In genomic region chr12:3803865-3804472, GRCh38 we compare ENCODE assay signal across 8 cellular contexts. TPM values are rescaled to one million over a fixed set of nuclear protein-coding genes. Genes with fewer than 3 reads are reported as not detected.
DNase-seq lines count a peak whose midpoint lies in the region; ATAC-seq and TF ChIP-seq lines count a peak whose summit lies in the region.

No MANE protein-coding gene starts in this region.

- H3K36me3 ChIP-seq in hepatocyte (replicated peaks; ENCODE audit: insufficient read depth, low read depth) (no peaks in the 10 kb centered on the region), gastrocnemius medialis (no peaks in the 10 kb centered on the region)

- H3K9me3 ChIP-seq in hepatocyte (ENCODE audit: low read depth): no peaks in the 10 kb centered on the region
- H3K9me3 ChIP-seq in gastrocnemius medialis: no peaks in the 10 kb centered on the region

- H3K4me1 ChIP-seq in hepatocyte (ENCODE audit: insufficient read depth) (no peaks in the 10 kb centered on the region), gastrocnemius medialis (no peaks in the 10 kb centered on the region)

- H3K4me3 ChIP-seq in hepatocyte (no peak overlapping the region), gastrocnemius medialis (no peak overlapping the region)

- intact Hi-C loops in gastrocnemius medialis (cut with DNase I; ENCODE audit: low total_unique reads): loop anchor here (1.0 to 10.0 kb wide), 4 partner anchors 149 to 504 kb away; no protein-coding TSS in a partner anchor

- TF ChIP-seq POLR2A in gastrocnemius medialis (IDR thresholded peaks at IDR 0.05): no peak

- H3K27ac ChIP-seq in hepatocyte: no peak overlapping the region
- H3K27ac ChIP-seq in gastrocnemius medialis: no peak overlapping the region

- no peaks in the 10 kb centered on the region for H3K9me3 Mint-ChIP-seq in T-helper 2 cell treated with Interferon-gamma antibody and Interleukin-4, amounts not matched to agents 5 μg/mL and 100 μg/mL, for 36 hours

- no peaks in the 10 kb centered on the region for H3K9me2 ChIP-seq in hepatocyte (replicated peaks; ENCODE audit: insufficient read depth)

- peak; percentile 67 for DNase-seq in activated gamma-delta T cell treated with Interleukin-2 at 50 U/mL for 16 hours
- no peak for DNase-seq in activated gamma-delta T cell (lab: John Stamatoyannopoulos, UW)
- peak; percentile 18 to 46 for DNase-seq in NCI-H187 (lab: John Stamatoyannopoulos, UW)
- DNase-seq in T-helper 2 cell treated with Interferon-gamma antibody and Interleukin-4, amounts not matched to agents 5 μg/mL and 100 μg/mL, for 36 hours (ENCODE audit: low spot score): peak; percentile 51
- DNase-seq in amygdala (lab: John Stamatoyannopoulos, UW): peak in 47 of 56 donors; percentile 0 to 79 (median 29)
- peak; percentile 79 for DNase-seq in hepatocyte (ENCODE audit: low spot score)
- peak; percentile 26 to 59 for DNase-seq in gastrocnemius medialis

- ATAC-seq in gastrocnemius medialis (peak; percentile 73 to 86), HG02970 (IDR thresholded peaks at IDR 0.05; ENCODE audit: low FRiP score, unreplicated experiment) (no peak)

- H3K4me1 Mint-ChIP-seq in T-helper 2 cell treated with Interferon-gamma antibody and Interleukin-4, amounts not matched to agents 5 μg/mL and 100 μg/mL, for 36 hours (ENCODE audit: low read depth): peaks cover 4% of the 10 kb centered on the region

- H3K27me3 ChIP-seq in hepatocyte (no peaks in the 10 kb centered on the region), gastrocnemius medialis (no peaks in the 10 kb centered on the region)

- in situ Hi-C loops in gastrocnemius medialis (cut with MboI; ENCODE audit: low sequenced_read_pairs in 4 of 4): loop anchor here (5.0 to 10.0 kb wide), 2 partner anchors 507 to 509 kb away; no protein-coding TSS in a partner anchor

- H2AFZ ChIP-seq in hepatocyte: no peak overlapping the region

- peaks cover 8% of the 10 kb centered on the region for H3K36me3 Mint-ChIP-seq in T-helper 2 cell treated with Interferon-gamma antibody and Interleukin-4, amounts not matched to agents 5 μg/mL and 100 μg/mL, for 36 hours (ENCODE audit: low read depth)

- no peaks in the 10 kb centered on the region for H3K79me2 ChIP-seq in hepatocyte

- H3K4me2 ChIP-seq in hepatocyte: no peak overlapping the region

- no peaks in the 10 kb centered on the region for H3K27me3 Mint-ChIP-seq in T-helper 2 cell treated with Interferon-gamma antibody and Interleukin-4, amounts not matched to agents 5 μg/mL and 100 μg/mL, for 36 hours (ENCODE audit: low read depth)

- H3K4me3 Mint-ChIP-seq in T-helper 2 cell treated with Interferon-gamma antibody and Interleukin-4, amounts not matched to agents 5 μg/mL and 100 μg/mL, for 36 hours: no peak overlapping the region

- WGBS in hepatocyte (ENCODE audit: low lambda C conversion rate, missing lambda C conversion rate): 44% methylated on average over 14 of the region's 14 CpGs

- no peaks in the 10 kb centered on the region for H4K20me1 ChIP-seq in hepatocyte (ENCODE audit: insufficient read depth, poor library complexity, severe bottlenecking)

- TF ChIP-seq CTCF in hepatocyte (IDR thresholded peaks at IDR 0.05; ENCODE audit: poor library complexity) (peak; percentile 92), gastrocnemius medialis (IDR thresholded peaks at IDR 0.05 in 4 of 5, conservative IDR thresholded peaks at IDR 0.05 in 1 of 5) (peak; percentile 60 to 83 (median 71))

- H3K27ac Mint-ChIP-seq in T-helper 2 cell treated with Interferon-gamma antibody and Interleukin-4, amounts not matched to agents 5 μg/mL and 100 μg/mL, for 36 hours: no peak overlapping the region

RNA-seq across cellular contexts. Expression of gene CRACR2A, which starts 51.1 kb away (rescaled TPM):
- 0.80 and 1.1 TPM in 2 replicates for total RNA-seq in hepatocyte
- 0.30 and 0.64 TPM in 2 replicates for polyA plus RNA-seq in hepatocyte
- total RNA-seq in gastrocnemius medialis: 1 to 10 TPM in 2 of 4 donors, under 1 TPM in 2; 0.47 to 1.7 (median 1.1) TPM
